Comparison of ENCODE assay signal across 8 cellular contexts in the genomic region with DNA sequence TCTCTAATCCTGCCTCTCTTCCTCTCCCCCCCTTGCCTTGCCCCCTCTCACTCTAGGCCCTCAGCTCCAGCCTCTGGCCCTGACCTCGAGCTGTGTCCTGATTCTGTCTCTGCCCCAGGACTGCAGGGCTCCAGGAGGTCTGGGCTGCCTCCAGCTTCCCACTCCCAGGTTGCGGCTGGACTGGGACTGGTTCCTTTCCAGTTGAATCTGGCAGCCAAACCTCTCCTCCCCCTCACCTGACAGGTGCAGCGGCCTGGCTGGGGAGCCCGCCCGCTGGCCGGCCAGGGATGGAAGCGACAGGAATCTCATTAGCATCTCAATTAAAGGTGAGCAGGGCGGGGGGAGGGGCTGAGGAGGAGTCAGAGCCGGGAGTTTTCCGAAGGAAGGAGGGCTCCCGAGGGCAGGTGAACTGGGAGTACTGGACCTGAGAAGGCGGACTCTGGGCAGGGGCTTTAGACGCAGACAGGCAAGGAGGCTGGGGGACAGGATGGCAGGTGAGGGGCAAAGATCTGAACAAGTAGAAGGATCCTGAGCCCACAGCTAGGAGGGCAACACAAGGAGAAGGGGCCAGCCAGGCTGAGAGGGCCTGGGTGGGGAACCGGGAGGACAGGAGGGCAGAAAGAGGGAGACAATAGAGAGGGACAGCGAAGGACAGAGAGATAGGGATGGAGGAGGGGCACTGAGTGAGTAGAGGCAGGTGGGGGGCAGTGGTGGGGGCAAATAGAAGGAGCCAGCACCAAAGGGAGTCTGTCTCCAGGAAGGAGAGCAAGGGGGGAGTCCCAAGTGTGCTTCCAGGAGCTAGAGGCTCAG. TPM values are rescaled to one million over a fixed set of nuclear protein-coding genes. Genes with fewer than 3 reads are reported as not detected.
DNase-seq lines count a peak whose midpoint lies in the region; ATAC-seq and TF ChIP-seq lines count a peak whose summit lies in the region.

A gene (minus strand): TSS at position 295 of the 810 bp plus-strand sequence. CDS start 780 bp downstream, outside the sequence.

- H3K4me1 Mint-ChIP-seq in activated CD8-positive, alpha-beta memory T cell treated with anti-CD3 and anti-CD28 coated beads, Interleukin-2, amount 10 ng/mL, durations not matched to agents 7 days and 5 days, result peaks cover 36% of the 10 kb centered on the region

- peak within 1 kb of the TSS; percentile 30 for H3K4me3 Mint-ChIP-seq in activated CD8-positive, alpha-beta memory T cell treated with anti-CD3 and anti-CD28 coated beads, Interleukin-2, amount 10 ng/mL, durations not matched to agents 7 days and 5 days

- H3K4me3 ChIP-seq in tibial artery, result no peak within 1 kb of the TSS

- no peaks in the 10 kb centered on the region for H3K36me3 ChIP-seq in tibial artery

- intact Hi-C loops in tibial artery (cut with DNase I; ENCODE audit: low total_unique reads), result no loop called here

- peaks cover 0 to 51% (median 34%) of the 10 kb centered on the region in 4 donors for H3K4me1 ChIP-seq in tibial artery

- CTCF ChIA-PET in activated CD8-positive, alpha-beta memory T cell treated with anti-CD3 and anti-CD28 coated beads, Interleukin-2, amount 10 ng/mL, durations not matched to agents 7 days and 5 days (lab: Charles Lee), result interaction anchor here (1.6 to 2.0 kb wide), 3 partner anchors 12 to 98 kb away, joined by 3 to 9 read pairs (median 4); no protein-coding TSS in a partner anchor

- H3K9me3 ChIP-seq in tibial artery, result no peaks in the 10 kb centered on the region

- no peaks in the 10 kb centered on the region for H3K36me3 Mint-ChIP-seq in activated CD8-positive, alpha-beta memory T cell treated with anti-CD3 and anti-CD28 coated beads, Interleukin-2, amount 10 ng/mL, durations not matched to agents 7 days and 5 days
- no peaks in the 10 kb centered on the region for H3K36me3 Mint-ChIP-seq in activated naive CD4-positive, alpha-beta T cell treated with anti-CD3 and anti-CD28 coated beads, Interleukin-2, amount 50 U/mL, for 72 hours

- peak within 1 kb of the TSS; percentile 51 for H3K27ac Mint-ChIP-seq in activated CD8-positive, alpha-beta memory T cell treated with anti-CD3 and anti-CD28 coated beads, Interleukin-2, amount 10 ng/mL, durations not matched to agents 7 days and 5 days
- H3K27ac Mint-ChIP-seq in activated naive CD4-positive, alpha-beta T cell treated with anti-CD3 and anti-CD28 coated beads, Interleukin-2, amount 50 U/mL, for 72 hours, result peak within 1 kb of the TSS; percentile 44 to 89

- no peak for DNase-seq in activated CD8-positive, alpha-beta memory T cell treated with anti-CD3 and anti-CD28 coated beads, Interleukin-2, amount 10 ng/mL, durations not matched to agents 7 days and 5 days
- DNase-seq in activated CD8-positive, alpha-beta memory T cell treated with anti-CD3 and anti-CD28 coated beads, Interleukin-2, amount 50 U/mL, for 48 hours, result no peak
- no peak for DNase-seq in activated naive CD4-positive, alpha-beta T cell treated with anti-CD3 and anti-CD28 coated beads, Interleukin-2, amount 50 U/mL, for 72 hours (ENCODE audit: low spot score in 2 of 2)
- DNase-seq in left kidney (ENCODE audit: low read depth, low spot score), result peak; percentile 82
- peak; percentile 14 to 65 for DNase-seq in tibial artery
- DNase-seq in central memory CD4-positive, alpha-beta T cell, result no peak
- DNase-seq in DMS 273 treated with DMSO at 0.1 percent for 48 hours (lab: John Stamatoyannopoulos, UW), result no peak

- no peak for ATAC-seq in activated CD8-positive, alpha-beta memory T cell treated with anti-CD3 and anti-CD28 coated beads, Interleukin-2, amount 10 ng/mL, durations not matched to agents 7 days and 5 days
- no peak for ATAC-seq in activated naive CD4-positive, alpha-beta T cell treated with anti-CD3 and anti-CD28 coated beads, Interleukin-2, amount 50 U/mL, for 72 hours
- ATAC-seq in HG03342 (IDR thresholded peaks at IDR 0.05; ENCODE audit: unreplicated experiment), result no peak

- TF ChIP-seq CTCF in tibial artery (IDR thresholded peaks at IDR 0.05), result no peak

- H3K27me3 ChIP-seq in tibial artery, result no peaks in the 10 kb centered on the region

- peak within 1 kb of the TSS; percentile 49 to 69 for H3K27ac ChIP-seq in tibial artery

- H3K9me3 Mint-ChIP-seq in activated CD8-positive, alpha-beta memory T cell treated with anti-CD3 and anti-CD28 coated beads, Interleukin-2, amount 10 ng/mL, durations not matched to agents 7 days and 5 days (ENCODE audit: low read depth), result no peaks in the 10 kb centered on the region
- H3K9me3 Mint-ChIP-seq in activated naive CD4-positive, alpha-beta T cell treated with anti-CD3 and anti-CD28 coated beads, Interleukin-2, amount 50 U/mL, for 72 hours, result no peaks in the 10 kb centered on the region

- peaks cover 7% of the 10 kb centered on the region for H3K27me3 Mint-ChIP-seq in activated CD8-positive, alpha-beta memory T cell treated with anti-CD3 and anti-CD28 coated beads, Interleukin-2, amount 10 ng/mL, durations not matched to agents 7 days and 5 days

RNA-seq across cellular contexts. Expression of the gene that starts here (rescaled TPM):
- total RNA-seq in activated CD8-positive, alpha-beta memory T cell treated with anti-CD3 and anti-CD28 coated beads, Interleukin-2, amount 10 ng/mL, durations not matched to agents 7 days and 5 days, result under 1 TPM; 0.49 to 0.58 TPM
- total RNA-seq in activated naive CD4-positive, alpha-beta T cell treated with anti-CD3 and anti-CD28 coated beads, Interleukin-2, amount 50 U/mL, for 72 hours, result 1 to 10 TPM; 1.1 to 2.8 TPM

Comparison
In these comparisons a context has a peak if more than half of its experiments do, and no peak if none do; other contexts are left out.
1. DNase-seq: peak in left kidney (single experiment) and tibial artery (2 of 2); none in activated CD8-positive, alpha-beta memory T cell treated with anti-CD3 and anti-CD28 coated beads, Interleukin-2, amount 10 ng/mL, durations not matched to agents 7 days and 5 days (single experiment), activated CD8-positive, alpha-beta memory T cell treated with anti-CD3 and anti-CD28 coated beads, Interleukin-2, amount 50 U/mL, for 48 hours (single experiment), activated naive CD4-positive, alpha-beta T cell treated with anti-CD3 and anti-CD28 coated beads, Interleukin-2, amount 50 U/mL, for 72 hours (0 of 2), central memory CD4-positive, alpha-beta T cell (single experiment) and DMS 273 treated with DMSO at 0.1 percent for 48 hours (single experiment).